In the genomic region with DNA sequence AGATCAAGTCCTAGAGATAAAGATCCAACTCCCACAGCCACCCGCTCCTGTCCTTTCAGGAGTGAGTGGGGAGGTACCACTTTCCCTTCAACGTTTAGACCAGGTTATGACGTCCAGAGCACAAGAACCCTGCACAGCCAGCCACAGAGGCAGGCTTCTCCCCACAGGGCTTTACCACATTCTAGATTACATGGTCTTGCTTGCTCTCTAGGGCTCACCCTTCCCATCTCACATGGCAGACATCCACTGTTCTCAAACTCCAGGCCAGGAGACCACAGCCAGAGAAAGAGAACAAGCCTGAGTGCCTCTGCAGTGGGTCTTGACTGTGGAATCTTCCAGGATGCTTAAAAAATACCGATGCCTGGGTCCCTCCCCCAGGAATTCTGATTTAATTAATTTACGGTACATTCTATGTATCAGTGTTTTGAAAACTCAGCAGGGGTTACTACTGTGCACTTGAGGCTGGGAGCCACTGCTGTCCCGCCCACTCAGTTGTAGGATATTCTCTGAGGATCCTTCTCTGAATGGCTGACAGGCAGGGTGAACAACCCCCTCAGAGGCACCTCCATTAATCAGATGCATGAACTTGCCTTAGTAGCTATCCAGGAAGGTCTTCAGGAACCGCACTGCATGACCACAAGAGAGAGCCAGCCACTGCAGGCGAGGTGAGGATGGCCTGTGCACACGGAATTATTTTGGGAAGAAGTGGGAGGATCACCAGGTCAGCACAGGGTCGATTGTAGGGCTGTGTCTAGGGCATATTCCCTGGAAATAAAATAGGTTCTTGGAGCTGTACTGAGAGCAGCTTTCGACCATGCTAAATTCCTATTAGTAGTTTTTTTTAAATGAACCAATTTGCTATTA, we compare ENCODE assay signal across 2 cellular contexts.
TF ChIP-seq lines count a peak whose summit lies in the region.

No MANE protein-coding gene starts in this region.

TF ChIP-seq in HEK293, 187 proteins besides CTCF, POLR2A, EP300 and RAD21 (continued from another document):
- TF ChIP-seq, protein P1, sequence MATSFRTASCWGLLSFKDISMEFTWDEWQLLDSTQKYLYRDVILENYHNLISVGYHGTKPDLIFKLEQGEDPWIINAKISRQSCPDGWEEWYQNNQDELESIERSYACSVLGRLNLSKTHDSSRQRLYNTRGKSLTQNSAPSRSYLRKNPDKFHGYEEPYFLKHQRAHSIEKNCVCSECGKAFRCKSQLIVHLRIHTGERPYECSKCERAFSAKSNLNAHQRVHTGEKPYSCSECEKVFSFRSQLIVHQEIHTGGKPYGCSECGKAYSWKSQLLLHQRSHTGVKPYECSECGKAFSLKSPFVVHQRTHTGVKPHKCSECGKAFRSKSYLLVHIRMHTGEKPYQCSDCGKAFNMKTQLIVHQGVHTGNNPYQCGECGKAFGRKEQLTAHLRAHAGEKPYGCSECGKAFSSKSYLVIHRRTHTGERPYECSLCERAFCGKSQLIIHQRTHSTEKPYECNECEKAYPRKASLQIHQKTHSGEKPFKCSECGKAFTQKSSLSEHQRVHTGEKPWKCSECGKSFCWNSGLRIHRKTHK (tag by site-specific recombination; IDR thresholded peaks at IDR 0.05) = no peak
- TF ChIP-seq ZIC2 (tag by site-specific recombination; IDR thresholded peaks at IDR 0.05) = 0 out of 2 replicates have a peak, but pooled peaks have one; percentile 11
- no peak for TF ChIP-seq TCF7L2 (IDR thresholded peaks at IDR 0.05; ENCODE audit: borderline replicate concordance, low read depth, low read length)
- TF ChIP-seq, protein P2, sequence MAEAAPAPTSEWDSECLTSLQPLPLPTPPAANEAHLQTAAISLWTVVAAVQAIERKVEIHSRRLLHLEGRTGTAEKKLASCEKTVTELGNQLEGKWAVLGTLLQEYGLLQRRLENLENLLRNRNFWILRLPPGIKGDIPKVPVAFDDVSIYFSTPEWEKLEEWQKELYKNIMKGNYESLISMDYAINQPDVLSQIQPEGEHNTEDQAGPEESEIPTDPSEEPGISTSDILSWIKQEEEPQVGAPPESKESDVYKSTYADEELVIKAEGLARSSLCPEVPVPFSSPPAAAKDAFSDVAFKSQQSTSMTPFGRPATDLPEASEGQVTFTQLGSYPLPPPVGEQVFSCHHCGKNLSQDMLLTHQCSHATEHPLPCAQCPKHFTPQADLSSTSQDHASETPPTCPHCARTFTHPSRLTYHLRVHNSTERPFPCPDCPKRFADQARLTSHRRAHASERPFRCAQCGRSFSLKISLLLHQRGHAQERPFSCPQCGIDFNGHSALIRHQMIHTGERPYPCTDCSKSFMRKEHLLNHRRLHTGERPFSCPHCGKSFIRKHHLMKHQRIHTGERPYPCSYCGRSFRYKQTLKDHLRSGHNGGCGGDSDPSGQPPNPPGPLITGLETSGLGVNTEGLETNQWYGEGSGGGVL (tag by site-specific recombination; IDR thresholded peaks at IDR 0.05) = no peak
- TF ChIP-seq, protein P3, sequence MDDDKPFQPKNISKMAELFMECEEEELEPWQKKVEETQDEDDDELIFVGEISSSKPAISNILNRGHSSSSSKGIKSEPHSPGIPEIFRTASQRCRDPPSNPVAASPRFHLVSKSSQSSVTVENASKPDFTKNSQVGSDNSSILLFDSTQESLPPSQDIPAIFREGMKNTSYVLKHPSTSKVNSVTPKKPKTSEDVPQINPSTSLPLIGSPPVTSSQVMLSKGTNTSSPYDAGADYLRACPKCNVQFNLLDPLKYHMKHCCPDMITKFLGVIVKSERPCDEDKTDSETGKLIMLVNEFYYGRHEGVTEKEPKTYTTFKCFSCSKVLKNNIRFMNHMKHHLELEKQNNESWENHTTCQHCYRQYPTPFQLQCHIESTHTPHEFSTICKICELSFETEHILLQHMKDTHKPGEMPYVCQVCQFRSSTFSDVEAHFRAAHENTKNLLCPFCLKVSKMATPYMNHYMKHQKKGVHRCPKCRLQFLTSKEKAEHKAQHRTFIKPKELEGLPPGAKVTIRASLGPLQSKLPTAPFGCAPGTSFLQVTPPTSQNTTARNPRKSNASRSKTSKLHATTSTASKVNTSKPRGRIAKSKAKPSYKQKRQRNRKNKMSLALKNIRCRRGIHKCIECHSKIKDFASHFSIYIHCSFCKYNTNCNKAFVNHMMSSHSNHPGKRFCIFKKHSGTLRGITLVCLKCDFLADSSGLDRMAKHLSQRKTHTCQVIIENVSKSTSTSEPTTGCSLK (tag by site-specific recombination; IDR thresholded peaks at IDR 0.05) = no peak
- TF ChIP-seq ZNF202 (tag by site-specific recombination; IDR thresholded peaks at IDR 0.05; ENCODE audit: borderline replicate concordance) = no peak
- peak; percentile 27; the same call in 1 of the 2 replicates for TF ChIP-seq GLIS1 (tag by site-specific recombination; IDR thresholded peaks at IDR 0.05)
- no peak for TF ChIP-seq ZNF571 (tag by site-specific recombination; IDR thresholded peaks at IDR 0.05)
- TF ChIP-seq, protein P4, sequence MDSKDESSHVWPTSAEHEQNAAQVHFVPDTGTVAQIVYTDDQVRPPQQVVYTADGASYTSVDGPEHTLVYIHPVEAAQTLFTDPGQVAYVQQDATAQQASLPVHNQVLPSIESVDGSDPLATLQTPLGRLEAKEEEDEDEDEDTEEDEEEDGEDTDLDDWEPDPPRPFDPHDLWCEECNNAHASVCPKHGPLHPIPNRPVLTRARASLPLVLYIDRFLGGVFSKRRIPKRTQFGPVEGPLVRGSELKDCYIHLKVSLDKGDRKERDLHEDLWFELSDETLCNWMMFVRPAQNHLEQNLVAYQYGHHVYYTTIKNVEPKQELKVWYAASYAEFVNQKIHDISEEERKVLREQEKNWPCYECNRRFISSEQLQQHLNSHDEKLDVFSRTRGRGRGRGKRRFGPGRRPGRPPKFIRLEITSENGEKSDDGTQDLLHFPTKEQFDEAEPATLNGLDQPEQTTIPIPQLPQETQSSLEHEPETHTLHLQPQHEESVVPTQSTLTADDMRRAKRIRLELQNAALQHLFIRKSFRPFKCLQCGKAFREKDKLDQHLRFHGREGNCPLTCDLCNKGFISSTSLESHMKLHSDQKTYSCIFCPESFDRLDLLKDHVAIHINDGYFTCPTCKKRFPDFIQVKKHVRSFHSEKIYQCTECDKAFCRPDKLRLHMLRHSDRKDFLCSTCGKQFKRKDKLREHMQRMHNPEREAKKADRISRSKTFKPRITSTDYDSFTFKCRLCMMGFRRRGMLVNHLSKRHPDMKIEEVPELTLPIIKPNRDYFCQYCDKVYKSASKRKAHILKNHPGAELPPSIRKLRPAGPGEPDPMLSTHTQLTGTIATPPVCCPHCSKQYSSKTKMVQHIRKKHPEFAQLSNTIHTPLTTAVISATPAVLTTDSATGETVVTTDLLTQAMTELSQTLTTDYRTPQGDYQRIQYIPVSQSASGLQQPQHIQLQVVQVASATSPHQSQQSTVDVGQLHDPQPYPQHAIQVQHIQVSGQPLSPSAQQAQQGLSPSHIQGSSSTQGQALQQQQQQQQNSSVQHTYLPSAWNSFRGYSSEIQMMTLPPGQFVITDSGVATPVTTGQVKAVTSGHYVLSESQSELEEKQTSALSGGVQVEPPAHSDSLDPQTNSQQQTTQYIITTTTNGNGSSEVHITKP (tag by site-specific recombination; IDR thresholded peaks at IDR 0.05) = no peak
- TF ChIP-seq, protein P5, sequence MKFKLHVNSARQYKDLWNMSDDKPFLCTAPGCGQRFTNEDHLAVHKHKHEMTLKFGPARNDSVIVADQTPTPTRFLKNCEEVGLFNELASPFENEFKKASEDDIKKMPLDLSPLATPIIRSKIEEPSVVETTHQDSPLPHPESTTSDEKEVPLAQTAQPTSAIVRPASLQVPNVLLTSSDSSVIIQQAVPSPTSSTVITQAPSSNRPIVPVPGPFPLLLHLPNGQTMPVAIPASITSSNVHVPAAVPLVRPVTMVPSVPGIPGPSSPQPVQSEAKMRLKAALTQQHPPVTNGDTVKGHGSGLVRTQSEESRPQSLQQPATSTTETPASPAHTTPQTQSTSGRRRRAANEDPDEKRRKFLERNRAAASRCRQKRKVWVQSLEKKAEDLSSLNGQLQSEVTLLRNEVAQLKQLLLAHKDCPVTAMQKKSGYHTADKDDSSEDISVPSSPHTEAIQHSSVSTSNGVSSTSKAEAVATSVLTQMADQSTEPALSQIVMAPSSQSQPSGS (tag by site-specific recombination; IDR thresholded peaks at IDR 0.05; ENCODE audit: low read depth) = no peak
- TF ChIP-seq ZNF112 (tag by site-specific recombination; IDR thresholded peaks at IDR 0.05) = no peak
- peak; percentile 58 for TF ChIP-seq ZBTB20 (tag by site-specific recombination; IDR thresholded peaks at IDR 0.05)

TF ChIP-seq in WTC11, 78 proteins besides CTCF, POLR2A, EP300 and RAD21 (continued from another document):
- TF ChIP-seq, protein P6, sequence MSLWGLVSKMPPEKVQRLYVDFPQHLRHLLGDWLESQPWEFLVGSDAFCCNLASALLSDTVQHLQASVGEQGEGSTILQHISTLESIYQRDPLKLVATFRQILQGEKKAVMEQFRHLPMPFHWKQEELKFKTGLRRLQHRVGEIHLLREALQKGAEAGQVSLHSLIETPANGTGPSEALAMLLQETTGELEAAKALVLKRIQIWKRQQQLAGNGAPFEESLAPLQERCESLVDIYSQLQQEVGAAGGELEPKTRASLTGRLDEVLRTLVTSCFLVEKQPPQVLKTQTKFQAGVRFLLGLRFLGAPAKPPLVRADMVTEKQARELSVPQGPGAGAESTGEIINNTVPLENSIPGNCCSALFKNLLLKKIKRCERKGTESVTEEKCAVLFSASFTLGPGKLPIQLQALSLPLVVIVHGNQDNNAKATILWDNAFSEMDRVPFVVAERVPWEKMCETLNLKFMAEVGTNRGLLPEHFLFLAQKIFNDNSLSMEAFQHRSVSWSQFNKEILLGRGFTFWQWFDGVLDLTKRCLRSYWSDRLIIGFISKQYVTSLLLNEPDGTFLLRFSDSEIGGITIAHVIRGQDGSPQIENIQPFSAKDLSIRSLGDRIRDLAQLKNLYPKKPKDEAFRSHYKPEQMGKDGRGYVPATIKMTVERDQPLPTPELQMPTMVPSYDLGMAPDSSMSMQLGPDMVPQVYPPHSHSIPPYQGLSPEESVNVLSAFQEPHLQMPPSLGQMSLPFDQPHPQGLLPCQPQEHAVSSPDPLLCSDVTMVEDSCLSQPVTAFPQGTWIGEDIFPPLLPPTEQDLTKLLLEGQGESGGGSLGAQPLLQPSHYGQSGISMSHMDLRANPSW (CRISPR knock-in tag; conservative IDR thresholded peaks at IDR 0.05; ENCODE audit: low read depth) = no peak
- TF ChIP-seq, protein P7, sequence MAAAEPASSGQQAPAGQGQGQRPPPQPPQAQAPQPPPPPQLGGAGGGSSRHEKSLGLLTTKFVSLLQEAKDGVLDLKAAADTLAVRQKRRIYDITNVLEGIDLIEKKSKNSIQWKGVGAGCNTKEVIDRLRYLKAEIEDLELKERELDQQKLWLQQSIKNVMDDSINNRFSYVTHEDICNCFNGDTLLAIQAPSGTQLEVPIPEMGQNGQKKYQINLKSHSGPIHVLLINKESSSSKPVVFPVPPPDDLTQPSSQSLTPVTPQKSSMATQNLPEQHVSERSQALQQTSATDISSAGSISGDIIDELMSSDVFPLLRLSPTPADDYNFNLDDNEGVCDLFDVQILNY (CRISPR knock-in tag; IDR thresholded peaks at IDR 0.05) = no peak
- no peak for TF ChIP-seq NR2C2 (CRISPR knock-in tag; IDR thresholded peaks at IDR 0.05)
- no peak for TF ChIP-seq JAZF1 (CRISPR knock-in tag; IDR thresholded peaks at IDR 0.05)
- TF ChIP-seq, protein P8, sequence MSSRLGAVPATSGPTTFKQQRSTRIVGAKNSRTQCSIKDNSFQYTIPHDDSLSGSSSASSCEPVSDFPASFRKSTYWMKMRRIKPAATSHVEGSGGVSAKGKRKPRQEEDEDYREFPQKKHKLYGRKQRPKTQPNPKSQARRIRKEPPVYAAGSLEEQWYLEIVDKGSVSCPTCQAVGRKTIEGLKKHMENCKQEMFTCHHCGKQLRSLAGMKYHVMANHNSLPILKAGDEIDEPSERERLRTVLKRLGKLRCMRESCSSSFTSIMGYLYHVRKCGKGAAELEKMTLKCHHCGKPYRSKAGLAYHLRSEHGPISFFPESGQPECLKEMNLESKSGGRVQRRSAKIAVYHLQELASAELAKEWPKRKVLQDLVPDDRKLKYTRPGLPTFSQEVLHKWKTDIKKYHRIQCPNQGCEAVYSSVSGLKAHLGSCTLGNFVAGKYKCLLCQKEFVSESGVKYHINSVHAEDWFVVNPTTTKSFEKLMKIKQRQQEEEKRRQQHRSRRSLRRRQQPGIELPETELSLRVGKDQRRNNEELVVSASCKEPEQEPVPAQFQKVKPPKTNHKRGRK (CRISPR knock-in tag; IDR thresholded peaks at IDR 0.05; ENCODE audit: borderline replicate concordance) = no peak
- no peak for TF ChIP-seq SOX15 (CRISPR knock-in tag; IDR thresholded peaks at IDR 0.05)
- no peak for TF ChIP-seq JUN (CRISPR knock-in tag; IDR thresholded peaks at IDR 0.05)
- TF ChIP-seq, protein P9, sequence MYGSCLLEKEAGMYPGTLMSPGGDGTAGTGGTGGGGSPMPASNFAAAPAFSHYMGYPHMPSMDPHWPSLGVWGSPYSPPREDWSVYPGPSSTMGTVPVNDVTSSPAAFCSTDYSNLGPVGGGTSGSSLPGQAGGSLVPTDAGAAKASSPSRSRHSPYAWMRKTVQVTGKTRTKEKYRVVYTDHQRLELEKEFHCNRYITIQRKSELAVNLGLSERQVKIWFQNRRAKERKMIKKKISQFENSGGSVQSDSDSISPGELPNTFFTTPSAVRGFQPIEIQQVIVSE (CRISPR knock-in tag; IDR thresholded peaks at IDR 0.05; ENCODE audit: borderline replicate concordance) = no peak
